In genomic region chr2:105337122-105338019, GRCh38 we compare ENCODE assay signal across 8 cellular contexts. TPM values are rescaled to one million over a fixed set of nuclear protein-coding genes. Genes with fewer than 3 reads are reported as not detected.
DNase-seq lines count a peak whose midpoint lies in the region; ATAC-seq and TF ChIP-seq lines count a peak whose summit lies in the region.

Gene C2orf49, plus strand, starts transcription at chr2:105337540. Its CDS starts 48 bp downstream, at chr2:105337588.

- peak within 1 kb of the TSS; percentile 96 for H2AFZ ChIP-seq in PC-9

- intact Hi-C loops in PC-9 (cut with micrococcal nuclease; ENCODE audit: unreplicated experiment): no loop called here

- H3K36me3 ChIP-seq in PC-9 (ENCODE audit: low read depth): peaks cover 23% of the 10 kb centered on the region; the same call in 1 of the 2 replicates
- no peaks in the 10 kb centered on the region for H3K36me3 ChIP-seq in mucosa of stomach (ENCODE audit: control insufficient read depth, insufficient read depth, low read length)

- peak within 1 kb of the TSS; percentile 89 for H3K9ac ChIP-seq in mucosa of stomach (ENCODE audit: low read length)

- no peaks in the 10 kb centered on the region for H3K9me3 ChIP-seq in PC-9 (ENCODE audit: insufficient read depth, low read depth)
- no peaks in the 10 kb centered on the region for H3K9me3 ChIP-seq in mucosa of stomach (ENCODE audit: control insufficient read depth, low read length)

- peak within 1 kb of the TSS; percentile 89 for H3K4me2 ChIP-seq in PC-9

- H3K4me1 ChIP-seq in PC-9 (replicated peaks; ENCODE audit: insufficient read depth) (peaks cover 20% of the 10 kb centered on the region), mucosa of stomach (ENCODE audit: control insufficient read depth, insufficient read depth, low read length) (peaks cover 4% of the 10 kb centered on the region)

- in situ Hi-C loops in KBM-7 (cut with MboI; ENCODE audit: low pct_unique_long_range_greater_than_20kb, low sequenced_read_pairs): no loop called here

- H3K27me3 ChIP-seq in PC-9 (ENCODE audit: insufficient read depth, low read depth) (no peaks in the 10 kb centered on the region), mucosa of stomach (ENCODE audit: control insufficient read depth, insufficient read depth, low read length) (no peaks in the 10 kb centered on the region)

- POLR2A ChIA-PET in PC-9 (lab: Charles Lee; ENCODE audit: unreplicated experiment): interaction anchor here (0.6 to 0.7 kb wide), 2 partner anchors 18 to 204 kb away, joined by 5 to 13 read pairs; no protein-coding TSS in a partner anchor

- ATAC-seq in GM21717 (IDR thresholded peaks at IDR 0.05; ENCODE audit: unreplicated experiment) (peak; percentile 90), esophagus mucosa (peak; percentile 90)

- H3K4me3 ChIP-seq in PC-9 (peak within 1 kb of the TSS; percentile 100), mucosa of stomach (ENCODE audit: low read length) (peak within 1 kb of the TSS; percentile 63)

- no peak for TF ChIP-seq CTCF in PC-9 (conservative IDR thresholded peaks at IDR 0.05)

- H3F3A ChIP-seq in PC-9 (ENCODE audit: insufficient read depth, low read depth): peaks cover 9% of the 10 kb centered on the region; the same call in 1 of the 2 replicates

- H3K27ac ChIP-seq in PC-9: peak within 1 kb of the TSS; percentile 98

- DNase-seq in DMS53 (lab: John Stamatoyannopoulos, UW) (peak; percentile 95), KBM-7 (peak; percentile 92), PC-9 (peak; percentile 63 to 77)
- peak; percentile 90 for DNase-seq in activated T-cell treated with anti-CD3 and anti-CD28 coated beads, Interleukin-2, amount 50 U/mL, for 1 hour
- DNase-seq in stimulated activated CD8-positive, alpha-beta memory T cell treated with anti-CD3 and anti-CD28 coated beads, Interleukin-7, amount 100 ng/mL, for 1 hour (ENCODE audit: low read depth in 2 of 2): peak; percentile 79 to 80

- peaks cover 52% of the 10 kb centered on the region for H3K79me2 ChIP-seq in PC-9 (ENCODE audit: low read depth)

- H3K9me2 ChIP-seq in PC-9 (ENCODE audit: insufficient read depth): no peaks in the 10 kb centered on the region

- no peaks in the 10 kb centered on the region; the same call in 1 of the 2 replicates for H4K20me1 ChIP-seq in PC-9 (ENCODE audit: insufficient read depth)

- no TSS peak for BruUV-seq in PC-9 (replicated peaks; lab: Mats Ljungman, UMichigan)

- CTCF ChIA-PET in PC-9 (lab: Charles Lee): no interaction called here

RNA-seq across cellular contexts. Expression of gene C2orf49, which starts in this region (rescaled TPM):
- 16.2 and 19.8 TPM in 2 replicates for total RNA-seq in PC-9 (2021)
- 9.4 TPM for total RNA-seq in esophagus mucosa

Comparison
In these comparisons a context has a peak if more than half of its experiments do, and no peak if none do; other contexts are left out.
1. Peak in every context shown above with its lines: DNase-seq, ATAC-seq, H3K4me3 ChIP-seq and H3K27ac ChIP-seq.